In the genomic region with DNA sequence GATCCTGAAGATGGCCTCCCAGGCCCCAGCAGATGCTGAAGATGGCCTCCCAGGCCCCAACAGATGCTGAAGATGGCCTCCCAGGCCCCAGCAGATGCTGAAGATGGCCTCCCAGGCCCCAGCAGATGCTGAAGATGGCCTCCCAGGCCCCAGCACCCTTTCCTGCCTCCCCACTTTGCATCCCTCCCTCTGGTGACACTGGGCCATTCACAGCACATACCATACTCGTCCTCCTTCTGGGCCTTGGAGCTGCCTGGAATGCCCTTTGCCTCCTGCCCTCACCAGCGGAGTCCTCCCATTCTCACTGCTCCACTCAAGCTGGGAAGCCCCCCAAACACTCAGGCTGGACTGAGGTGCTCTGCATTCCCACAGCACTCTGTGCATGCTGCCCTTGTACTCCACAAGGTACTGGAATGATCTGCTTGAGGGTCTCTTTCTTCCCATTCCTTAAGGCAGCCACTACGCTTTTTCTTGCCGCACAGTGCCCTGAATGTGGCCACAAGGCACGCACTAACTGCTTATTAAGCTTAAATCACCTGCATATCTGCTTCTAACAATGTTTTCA, we compare ENCODE assay signal across 29 cellular contexts.
"Had no signal": no experiment of that assay in that cellular context is flagged by ENCODE, and none has a peak within 500 bp of the region (broad histone marks: within the 10 kb centered on the region; RNA-seq: fewer than 3 reads in every experiment).

No MANE protein-coding gene starts in this region.

- H3K36me3 Mint-ChIP-seq: naive thymus-derived CD4-positive, alpha-beta T cell had no signal

- H3K4me2 ChIP-seq: smooth muscle cell had no signal

- H3K27ac ChIP-seq: colonic mucosa, epithelial cell of prostate, gastrocnemius medialis, left lung, neutrophil, pancreas, right lobe of liver, stomach, testis, tibial artery, upper lobe of right lung, uterus had no signal

- H3K36me3 ChIP-seq: colonic mucosa, gastrocnemius medialis, left lung, neutrophil, pancreas, right lobe of liver, stomach, tibial artery, upper lobe of right lung, uterus had no signal

- H3K4me3 Mint-ChIP-seq: central memory CD8-positive, alpha-beta T cell; endodermal cell; naive thymus-derived CD4-positive, alpha-beta T cell; nephron progenitor cell had no signal

- H3K27me3 ChIP-seq: colonic mucosa, gastrocnemius medialis, left lung, neutrophil, pancreas, right lobe of liver, stomach, testis, tibial artery, upper lobe of right lung, uterus had no signal

- H3K4me3 ChIP-seq: colonic mucosa, gastrocnemius medialis, left lung, pancreas, right lobe of liver, smooth muscle cell, stomach, testis, tibial artery, upper lobe of right lung, uterus had no signal

- H3K9me3 Mint-ChIP-seq: central memory CD8-positive, alpha-beta T cell had no signal

- H3K9me3 ChIP-seq: colonic mucosa, gastrocnemius medialis, left lung, neutrophil, pancreas, right lobe of liver, stomach, testis, tibial artery, upper lobe of right lung, uterus had no signal

- ATAC-seq: esophagus mucosa; gastrocnemius medialis; left lung; naive thymus-derived CD4-positive, alpha-beta T cell; pancreas; right lobe of liver; upper lobe of right lung had no signal

- H3K4me1 Mint-ChIP-seq: central memory CD8-positive, alpha-beta T cell; endodermal cell; naive thymus-derived CD4-positive, alpha-beta T cell had no signal

- H3K4me1 ChIP-seq: colonic mucosa, gastrocnemius medialis, pancreas, testis, upper lobe of right lung, uterus had no signal

- DNase-seq: colonic mucosa; effector CD4-positive, alpha-beta T cell; endodermal cell; foreskin fibroblast; gastrocnemius medialis; kidney; left lung; mesendoderm; midbrain; naive thymus-derived CD4-positive, alpha-beta T cell; nephron progenitor cell; pancreas; retina; right lobe of liver; stimulated activated CD4-positive, alpha-beta T cell treated with anti-CD3 and anti-CD28 coated beads, Interleukin-12 subunit alpha, Interleukin-12 subunit beta, amount 100 ng/mL, for 4 hours; stimulated activated CD4-positive, alpha-beta T cell treated with anti-CD3 and anti-CD28 coated beads, Interleukin-1b, Interleukin-23, amount 100 ng/mL, for 48 hours; stimulated activated CD4-positive, alpha-beta T cell treated with anti-CD3 and anti-CD28 coated beads, Interleukin-4, amount 100 ng/mL, for 1 hour; stimulated activated CD8-positive, alpha-beta memory T cell treated with anti-CD3 and anti-CD28 coated beads, Interleukin-4, amount 100 ng/mL, for 48 hours; stimulated activated naive CD4-positive, alpha-beta T cell treated with Interleukin-2 at 50 U/mL for 16 hours; stomach; testis; tibial artery; upper lobe of right lung; uterus had no signal

- H3K27ac Mint-ChIP-seq: endodermal cell; naive thymus-derived CD4-positive, alpha-beta T cell had no signal

- H3K27me3 Mint-ChIP-seq: central memory CD8-positive, alpha-beta T cell; naive thymus-derived CD4-positive, alpha-beta T cell had no signal
